In the genomic region with DNA sequence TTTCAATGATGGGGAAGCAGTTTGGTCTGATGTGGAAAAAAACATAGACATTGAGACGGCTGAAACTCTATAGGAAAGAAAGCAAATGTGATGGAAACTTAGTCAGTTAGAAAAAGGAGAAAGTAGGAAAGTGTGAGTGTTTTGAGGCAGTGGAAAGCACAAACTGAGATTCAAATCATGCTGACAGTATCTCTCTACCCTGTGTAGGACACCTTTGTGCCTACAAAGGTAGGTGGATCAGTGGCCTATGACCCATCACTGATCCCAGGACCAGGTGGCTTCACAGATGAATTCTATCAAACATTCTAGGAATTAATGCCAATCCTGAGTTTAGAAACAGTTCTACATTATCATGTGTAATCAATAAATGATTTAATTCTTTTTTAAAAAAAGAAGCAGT, we compare ENCODE assay signal across 15 cellular contexts.
"Had no signal": no experiment of that assay in that cellular context is flagged by ENCODE, and none has a peak within 500 bp of the region (broad histone marks: within the 10 kb centered on the region; RNA-seq: fewer than 3 reads in every experiment).

No MANE protein-coding gene starts in this region.

- DNase-seq: activated CD4-positive, alpha-beta T cell treated with anti-CD3 and anti-CD28 coated beads, Interleukin-2, amount 50 U/mL, for 1 hour; activated CD8-positive, alpha-beta memory T cell treated with anti-CD3 and anti-CD28 coated beads, Interleukin-2, amount 50 U/mL, for 4 hours; activated effector memory CD4-positive, alpha-beta T cell treated with anti-CD3 and anti-CD28 coated beads, Interleukin-2, amount 50 U/mL, for 16 hours; foreskin melanocyte; head of caudate nucleus; mesenchymal stem cell; naive thymus-derived CD8-positive, alpha-beta T cell; nucleus accumbens; posterior cingulate gyrus; SK-N-SH; stimulated activated CD4-positive, alpha-beta T cell treated with anti-CD3 and anti-CD28 coated beads, Interleukin-4, amount 100 ng/mL, for 4 hours; stimulated activated CD8-positive, alpha-beta memory T cell treated with anti-CD3 and anti-CD28 coated beads, Interleukin-4, amount 100 ng/mL, for 48 hours; stomach; testis; upper lobe of right lung had no signal

- ATAC-seq: naive thymus-derived CD8-positive, alpha-beta T cell; upper lobe of right lung had no signal

- H3K27me3 Mint-ChIP-seq: naive thymus-derived CD8-positive, alpha-beta T cell had no signal
